Comparison of ENCODE assay signal across 28 cellular contexts in the genomic region with DNA sequence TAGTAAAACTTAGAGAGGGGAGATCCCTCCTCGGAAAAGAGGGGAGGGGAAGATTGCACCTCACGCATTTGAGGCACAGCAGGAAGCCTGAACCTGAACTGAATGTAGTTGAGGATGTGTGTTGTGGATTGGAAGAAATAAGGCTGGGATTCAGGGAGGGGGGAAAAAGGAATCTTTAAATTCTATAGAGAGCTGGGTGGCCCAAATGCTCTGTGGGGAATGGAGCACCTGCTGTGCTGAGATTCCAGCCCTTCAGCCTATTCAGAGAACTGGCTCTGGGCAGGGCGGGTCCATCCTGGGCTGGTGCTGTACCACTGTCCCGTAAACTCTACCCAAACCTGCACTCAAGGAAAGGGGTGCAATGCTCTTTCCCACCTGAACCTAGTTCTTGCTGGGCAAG. TPM values are rescaled to one million over a fixed set of nuclear protein-coding genes. Genes with fewer than 3 reads are reported as not detected.
DNase-seq lines count a peak whose midpoint lies in the region; ATAC-seq and TF ChIP-seq lines count a peak whose summit lies in the region.
"Had no signal": no experiment of that assay in that cellular context is flagged by ENCODE, and none has a peak within 500 bp of the region (broad histone marks: within the 10 kb centered on the region; RNA-seq: fewer than 3 reads in every experiment).

No MANE protein-coding gene starts in this region.

- H3K27me3 ChIP-seq in right atrium auricular region (no peaks in the 10 kb centered on the region), heart right ventricle (peaks cover 0 to 27% (median 0%) of the 10 kb centered on the region in 7 donors), mesendoderm (ENCODE audit: insufficient read depth, low read length, poor library complexity) (no peaks in the 10 kb centered on the region)

- H3K4me3 ChIP-seq in right atrium auricular region (no peak overlapping the region), heart right ventricle (no peak overlapping the region), mesendoderm (ENCODE audit: low read length) (no peak overlapping the region)
- H3K4me3 ChIP-seq: BLaER1, K562 had no signal

- no peaks in the 10 kb centered on the region for H3K27me3 Mint-ChIP-seq in activated naive CD8-positive, alpha-beta T cell treated with anti-CD3 and anti-CD28 coated beads for 36 hours
- H3K27me3 Mint-ChIP-seq in HFFc6 (ENCODE audit: insufficient read depth): no peaks in the 10 kb centered on the region; the same call in 1 of the 2 replicates
- H3K27me3 Mint-ChIP-seq: activated B cell treated with CpG ODN at 0.5 μM for 24 hours had no signal

- H2AK5ac ChIP-seq in mesendoderm (ENCODE audit: low read length): no peak overlapping the region

- H3K36me3 Mint-ChIP-seq in activated naive CD8-positive, alpha-beta T cell treated with anti-CD3 and anti-CD28 coated beads for 36 hours: peaks cover 10% of the 10 kb centered on the region
- no peaks in the 10 kb centered on the region for H3K36me3 Mint-ChIP-seq in HFFc6 (ENCODE audit: low read depth)

- no peak for ATAC-seq in heart right ventricle
- ATAC-seq in GM21367 (IDR thresholded peaks at IDR 0.05; ENCODE audit: unreplicated experiment): no peak
- ATAC-seq: K562, right cardiac atrium had no signal

- H3K23ac ChIP-seq in mesendoderm (ENCODE audit: low read length): no peak overlapping the region

- peak; percentile 21 for DNase-seq in right atrium auricular region (ENCODE audit: low spot score)
- DNase-seq in heart right ventricle: no peak
- DNase-seq in activated naive CD8-positive, alpha-beta T cell treated with anti-CD3 and anti-CD28 coated beads for 36 hours: no peak
- peak; percentile 44 for DNase-seq in mesendoderm
- DNase-seq in HFFc6: no peak
- DNase-seq in NCI-H345 (lab: John Stamatoyannopoulos, UW): no peak
- DNase-seq in dedifferentiated amniotic fluid mesenchymal stem cell (ENCODE audit: extremely low spot score): no peak
- DNase-seq: ACHN; activated B cell treated with CpG ODN at 0.5 μM for 24 hours; activated naive CD4-positive, alpha-beta T cell treated with anti-CD3 and anti-CD28 coated beads, Interleukin-2, amount 10 ng/mL, durations not matched to agents 7 days and 5 days; activated T-cell treated with anti-CD3 and anti-CD28 coated beads, Interleukin-2, amount 50 U/mL, for 1 hour; cerebellar nuclear complex; erythroblast; foreskin fibroblast; hypothalamus; mammary epithelial cell; NCI-H1694; NCI-H2227 treated with DMSO at 0.1 percent for 48 hours; NCI-H774; OCI-M1; right cardiac atrium; stimulated activated CD8-positive, alpha-beta memory T cell treated with anti-CD3 and anti-CD28 coated beads, Interleukin-4, amount 100 ng/mL, for 48 hours; T1000 had no signal

- no peak overlapping the region for H4K5ac ChIP-seq in mesendoderm (ENCODE audit: low read length)

- no peak overlapping the region for H3K4me3 Mint-ChIP-seq in activated naive CD8-positive, alpha-beta T cell treated with anti-CD3 and anti-CD28 coated beads for 36 hours
- H3K4me3 Mint-ChIP-seq in HFFc6: no peak overlapping the region
- H3K4me3 Mint-ChIP-seq: activated B cell treated with CpG ODN at 0.5 μM for 24 hours; activated naive CD4-positive, alpha-beta T cell treated with anti-CD3 and anti-CD28 coated beads, Interleukin-2, amount 10 ng/mL, durations not matched to agents 7 days and 5 days had no signal

- intact Hi-C loops in heart right ventricle (cut with DNase I): loop anchor here in 2 of 10 donors (5.0 kb wide), 2 partner anchors 33 to 83 kb away; no protein-coding TSS in a partner anchor

- H3K9me3 ChIP-seq in right atrium auricular region (no peaks in the 10 kb centered on the region), heart right ventricle (no peaks in the 10 kb centered on the region)
- H3K9me3 ChIP-seq: BLaER1 had no signal

- no peak overlapping the region for H3K4ac ChIP-seq in mesendoderm (ENCODE audit: low read depth, low read length)

- no peak overlapping the region for H2BK5ac ChIP-seq in mesendoderm (ENCODE audit: low read length)

- H3K36me3 ChIP-seq in right atrium auricular region (no peaks in the 10 kb centered on the region), heart right ventricle (peaks cover 0 to 4% (median 0%) of the 10 kb centered on the region in 9 donors), mesendoderm (ENCODE audit: control insufficient read depth, insufficient read depth, low read length) (no peaks in the 10 kb centered on the region)
- H3K36me3 ChIP-seq: BLaER1 had no signal

- no peak overlapping the region for H3K56ac ChIP-seq in mesendoderm (ENCODE audit: low read length)

- H2BK120ac ChIP-seq in mesendoderm (ENCODE audit: low read depth, low read length): no peak overlapping the region

- H3K9ac ChIP-seq in mesendoderm (ENCODE audit: low read length): no peak overlapping the region
- H3K9ac ChIP-seq: BLaER1 had no signal

- H2BK15ac ChIP-seq in mesendoderm (replicated peaks; ENCODE audit: low read depth): no peak overlapping the region

- no peak overlapping the region for H3K27ac ChIP-seq in right atrium auricular region
- no peak overlapping the region for H3K27ac ChIP-seq in heart right ventricle
- peak overlapping the region; percentile 49 for H3K27ac ChIP-seq in mesendoderm (ENCODE audit: low read depth, low read length)
- H3K27ac ChIP-seq: BLaER1 had no signal

- TF ChIP-seq CTCF in right atrium auricular region (IDR thresholded peaks at IDR 0.05) (no peak), heart right ventricle (IDR thresholded peaks at IDR 0.05) (no peak), HFFc6 (IDR thresholded peaks at IDR 0.05) (no peak)

- no peaks in the 10 kb centered on the region for H3K79me1 ChIP-seq in mesendoderm (ENCODE audit: low read length)

- H3K4me1 ChIP-seq in right atrium auricular region (peaks cover 0 to 13% of the 10 kb centered on the region in 2 donors), heart right ventricle (peaks cover 0 to 41% (median 9%) of the 10 kb centered on the region in 9 donors), mesendoderm (ENCODE audit: control insufficient read depth, low read depth, low read length) (peaks cover 14% of the 10 kb centered on the region)

- no peaks in the 10 kb centered on the region for H3K79me2 ChIP-seq in mesendoderm (ENCODE audit: control insufficient read depth, insufficient read depth, low read length)

- H4K8ac ChIP-seq in mesendoderm (ENCODE audit: low read depth, low read length): no peak overlapping the region

- WGBS in heart right ventricle, 2 donors: 93 to 99% methylated on average over 4 of the region's 4 CpGs
- no CpG with 5 or more reads among the region's 4 CpGs for WGBS in mesendoderm (ENCODE audit: extremely low coverage, insufficient coverage, low lambda C conversion rate)

- H3K4me1 Mint-ChIP-seq in activated naive CD8-positive, alpha-beta T cell treated with anti-CD3 and anti-CD28 coated beads for 36 hours: peaks cover 56% of the 10 kb centered on the region
- peaks cover 15% of the 10 kb centered on the region; the same call in 1 of the 2 replicates for H3K4me1 Mint-ChIP-seq in HFFc6 (ENCODE audit: low read depth)

- H3K18ac ChIP-seq in mesendoderm (ENCODE audit: low read length): peak overlapping the region; percentile 81

- H3K27ac Mint-ChIP-seq in activated naive CD8-positive, alpha-beta T cell treated with anti-CD3 and anti-CD28 coated beads for 36 hours: peak overlapping the region; percentile 66
- no peak overlapping the region for H3K27ac Mint-ChIP-seq in HFFc6
- H3K27ac Mint-ChIP-seq: activated B cell treated with CpG ODN at 0.5 μM for 24 hours; activated naive CD4-positive, alpha-beta T cell treated with anti-CD3 and anti-CD28 coated beads, Interleukin-2, amount 10 ng/mL, durations not matched to agents 7 days and 5 days had no signal

- no peaks in the 10 kb centered on the region for H3K9me3 Mint-ChIP-seq in activated naive CD8-positive, alpha-beta T cell treated with anti-CD3 and anti-CD28 coated beads for 36 hours
- no peaks in the 10 kb centered on the region for H3K9me3 Mint-ChIP-seq in HFFc6
- H3K9me3 Mint-ChIP-seq: activated B cell treated with CpG ODN at 0.5 μM for 24 hours; activated naive CD4-positive, alpha-beta T cell treated with anti-CD3 and anti-CD28 coated beads, Interleukin-2, amount 10 ng/mL, durations not matched to agents 7 days and 5 days had no signal

- H3K4me2 ChIP-seq in mesendoderm (ENCODE audit: low read length): no peak overlapping the region
- H3K4me2 ChIP-seq: BLaER1 had no signal

RNA-seq across cellular contexts. Expression of a gene that starts 4.1 kb away (rescaled TPM):
- total RNA-seq in right atrium auricular region (10 to 100 TPM; 12.4 to 17.0 TPM), heart right ventricle (10 to 100 TPM; 29.5 to 67.8 (median 37.5) TPM)
- polyA plus RNA-seq in heart right ventricle: 10 to 100 TPM; 12.2 to 21.5 TPM
- 1 to 10 TPM; 6.0 to 7.8 TPM for total RNA-seq in activated naive CD8-positive, alpha-beta T cell treated with anti-CD3 and anti-CD28 coated beads for 36 hours
- 23.8 TPM for polyA plus RNA-seq in mesendoderm (2013, experiment 1 of 2)
- 24.1 TPM for polyA plus RNA-seq in mesendoderm (2013, experiment 2 of 2)
- 1 to 10 TPM; 4.0 to 8.1 (median 6.0) TPM for total RNA-seq in HFFc6 (2021; fragmentation: NEBNext Ultra II Directional; extraction: Animal tissue kit (Norgen Biotek cat#: 25700))

RNA-seq across cellular contexts. Expression of a gene that starts 6.8 kb away (rescaled TPM):
- total RNA-seq in right atrium auricular region (not detected), heart right ventricle (not detected)
- not detected for polyA plus RNA-seq in heart right ventricle
- 10 to 100 TPM in 1 of 2 experiments, 1 to 10 TPM in 1; 6.7 to 10.4 TPM for total RNA-seq in activated naive CD8-positive, alpha-beta T cell treated with anti-CD3 and anti-CD28 coated beads for 36 hours
- 0.14 TPM for polyA plus RNA-seq in mesendoderm (2013, experiment 1 of 2)
- 0.28 TPM for polyA plus RNA-seq in mesendoderm (2013, experiment 2 of 2)
- total RNA-seq in HFFc6 (2021; fragmentation: NEBNext Ultra II Directional; extraction: Animal tissue kit (Norgen Biotek cat#: 25700)): not detected
- total RNA-seq: mammary epithelial cell, osteocyte, subcutaneous adipose tissue had no signal
- polyA plus RNA-seq: mammary epithelial cell, right cardiac atrium had no signal

RNA-seq across cellular contexts. Expression of a gene that starts 11.6 kb away (rescaled TPM):
- total RNA-seq in right atrium auricular region (1 to 10 TPM in 1 of 2 donors, not detected in 1; 4.2 TPM), heart right ventricle (10 to 100 TPM in 1 of 10 donors, 1 to 10 TPM in 6, under 1 TPM in 3; 0.57 to 15.3 (median 2.0) TPM)
- polyA plus RNA-seq in heart right ventricle: 1 to 10 TPM; 1.3 to 1.7 TPM
- 100 to 1,000 TPM; 231 to 241 TPM for total RNA-seq in activated naive CD8-positive, alpha-beta T cell treated with anti-CD3 and anti-CD28 coated beads for 36 hours
- polyA plus RNA-seq in mesendoderm (2013, experiment 1 of 2): 0.04 TPM
- polyA plus RNA-seq in mesendoderm (2013, experiment 2 of 2): 0.01 TPM
- under 1 TPM in 2 of 6 experiments, not detected in 4; 0.37 to 0.43 TPM for total RNA-seq in HFFc6 (2021; fragmentation: NEBNext Ultra II Directional; extraction: Animal tissue kit (Norgen Biotek cat#: 25700))
- total RNA-seq: mammary epithelial cell, osteocyte had no signal
- polyA plus RNA-seq: mammary epithelial cell had no signal

RNA-seq across cellular contexts. Expression of a gene that starts 18.7 kb away (rescaled TPM):
- 10 to 100 TPM; 14.8 to 25.5 TPM for total RNA-seq in right atrium auricular region
- total RNA-seq in heart right ventricle: 10 to 100 TPM; 22.4 to 35.1 (median 28.9) TPM
- 10 to 100 TPM in 1 of 2 donors, 1 to 10 TPM in 1; 6.1 to 10.8 TPM for polyA plus RNA-seq in heart right ventricle
- total RNA-seq in activated naive CD8-positive, alpha-beta T cell treated with anti-CD3 and anti-CD28 coated beads for 36 hours: 10 to 100 TPM; 43.4 to 46.4 TPM
- polyA plus RNA-seq in mesendoderm (2013, experiment 1 of 2): 11.3 TPM
- polyA plus RNA-seq in mesendoderm (2013, experiment 2 of 2): 10.7 TPM
- total RNA-seq in HFFc6 (2021; fragmentation: NEBNext Ultra II Directional; extraction: Animal tissue kit (Norgen Biotek cat#: 25700)): 10 to 100 TPM; 22.8 to 31.2 (median 28.5) TPM

RNA-seq across cellular contexts. Expression of a gene that starts 31.6 kb away (rescaled TPM):
- total RNA-seq in right atrium auricular region (10 to 100 TPM; 30.8 to 40.1 TPM), heart right ventricle (10 to 100 TPM; 41.5 to 54.0 (median 49.4) TPM)
- polyA plus RNA-seq in heart right ventricle: 10 to 100 TPM; 22.5 to 36.2 TPM
- 10 to 100 TPM; 44.4 to 44.8 TPM for total RNA-seq in activated naive CD8-positive, alpha-beta T cell treated with anti-CD3 and anti-CD28 coated beads for 36 hours
- polyA plus RNA-seq in mesendoderm (2013, experiment 1 of 2): 83.5 TPM
- 79.9 TPM for polyA plus RNA-seq in mesendoderm (2013, experiment 2 of 2)
- total RNA-seq in HFFc6 (2021; fragmentation: NEBNext Ultra II Directional; extraction: Animal tissue kit (Norgen Biotek cat#: 25700)): 100 to 1,000 TPM in 1 of 6 experiments, 10 to 100 TPM in 5; 87.0 to 101 (median 91.1) TPM

Comparison
In these comparisons a context has a peak if more than half of its experiments do, and no peak if none do; other contexts are left out.
1. DNase-seq: peak in right atrium auricular region (single experiment) and mesendoderm (single experiment); none in heart right ventricle (0 of 2), activated naive CD8-positive, alpha-beta T cell treated with anti-CD3 and anti-CD28 coated beads for 36 hours (single experiment), HFFc6 (single experiment), NCI-H345 (single experiment) and dedifferentiated amniotic fluid mesenchymal stem cell (single experiment).
2. RNA of a gene that starts 6.8 kb away (total RNA-seq): 6.7 to 10.4 TPM in activated naive CD8-positive, alpha-beta T cell treated with anti-CD3 and anti-CD28 coated beads for 36 hours; not detected in right atrium auricular region, not detected in heart right ventricle and not detected in HFFc6; every median in the first group is over 4 times any median in the second.
3. RNA of a gene that starts 11.6 kb away (total RNA-seq): 231 to 241 TPM in activated naive CD8-positive, alpha-beta T cell treated with anti-CD3 and anti-CD28 coated beads for 36 hours; 4.2 TPM in right atrium auricular region, 0.57 to 15.3 TPM in heart right ventricle and 0.37 to 0.43 TPM in HFFc6; every median in the first group is over 10 times any median in the second.